ENCODE assay signal across 11 cellular contexts in genomic region chr20:62590301-62591121, GRCh38. TPM values are rescaled to one million over a fixed set of nuclear protein-coding genes. Genes with fewer than 3 reads are reported as not detected.
A peak's percentile ranks its signal among the peaks of the same experiment; 100 is the strongest.
DNase-seq lines count a peak whose midpoint lies in the region; ATAC-seq, FAIRE-seq and TF ChIP-seq lines count a peak whose summit lies in the region.
"Had no signal": no experiment of that assay in that cellular context is flagged by ENCODE, and none has a peak within 500 bp of the region (broad histone marks: within the 10 kb centered on the region; RNA-seq: fewer than 3 reads in every experiment).

No MANE protein-coding gene starts in this region.

- H3K4me3 ChIP-seq in mammary epithelial cell (replicated peaks in 1 of 3; ENCODE audit: insufficient read depth in 1 of 3, low read depth in 2 of 3, low read length in 3 of 3) = no peak overlapping the region

- H3K9me3 ChIP-seq in mammary epithelial cell (replicated peaks; ENCODE audit: insufficient read depth, low read length) = no peaks in the 10 kb centered on the region

- no peak overlapping the region for H3K9ac ChIP-seq in mammary epithelial cell (ENCODE audit: insufficient read depth, low read length)

- CTCF ChIA-PET in mammary epithelial cell (lab: Charles Lee; ENCODE audit: low non-redundant PET) = no interaction called here

- H3K79me2 ChIP-seq in mammary epithelial cell (ENCODE audit: insufficient read depth, low read length) = no peaks in the 10 kb centered on the region

- H3K36me3 ChIP-seq in mammary epithelial cell (ENCODE audit: insufficient read depth, low read length) = no peaks in the 10 kb centered on the region

- WGBS in mammary epithelial cell (ENCODE audit: low coverage, missing lambda C conversion rate) = 67% methylated on average over 16 of the region's 23 CpGs

- no peak overlapping the region for H2AFZ ChIP-seq in mammary epithelial cell (ENCODE audit: low read depth, low read length)

- H4K20me1 ChIP-seq in mammary epithelial cell (ENCODE audit: insufficient read depth, low read length) = no peaks in the 10 kb centered on the region

- in situ Hi-C loops in mammary epithelial cell (cut with MboI; ENCODE audit: low sequenced_read_pairs in 2 of 2) = no loop called here

- no TSS peak for BruUV-seq in mammary epithelial cell (replicated peaks; lab: Mats Ljungman, UMichigan)

- peaks cover 12% of the 10 kb centered on the region for H3K4me1 ChIP-seq in mammary epithelial cell (ENCODE audit: insufficient read depth, low read length)

- DNase-seq in AG08395 (ENCODE audit: low spot score) = peak; percentile 92
- peak; percentile 96 for DNase-seq in HTR-8/SVneo (ENCODE audit: insufficient read length, low spot score)
- DNase-seq in mammary epithelial cell = peak; percentile 75
- peak; percentile 59 for DNase-seq in kidney glomerular epithelial cell (lab: John Stamatoyannopoulos, UW)
- no peak for DNase-seq in stimulated activated CD4-positive, alpha-beta T cell treated with anti-CD3 and anti-CD28 coated beads, Interleukin-12 subunit alpha, Interleukin-12 subunit beta, amount 100 ng/mL, for 4 hours
- no peak for DNase-seq in NCI-H146 (lab: John Stamatoyannopoulos, UW)
- DNase-seq in NK-92 treated with Interleukin-12 subunit alpha and Interleukin-12 subunit beta, amount 100 ng/mL, for 24 hours (lab: John Stamatoyannopoulos, UW) = no peak
- DNase-seq: activated CD4-positive, alpha-beta T cell treated with anti-CD3 and anti-CD28 coated beads, Interleukin-2, amount 10 ng/mL, durations not matched to agents 7 days and 5 days; NCI-H2171 treated with DMSO at 0.1 percent for 48 hours had no signal

- no peaks in the 10 kb centered on the region for H3K27me3 ChIP-seq in mammary epithelial cell (ENCODE audit: insufficient read depth, low read length)

- H3K4me2 ChIP-seq in mammary epithelial cell (ENCODE audit: insufficient read depth, low read depth, low read length) = peak overlapping the region; percentile 10

- intact Hi-C loops in mammary epithelial cell (cut with micrococcal nuclease) = no loop called here

- peak; percentile 98 for FAIRE-seq in HTR-8/SVneo (lab: Jason Lieb, UNC)
- FAIRE-seq: frontal cortex had no signal

- dilution Hi-C loops in mammary epithelial cell (cut with HindIII; ENCODE audit: low sequenced_read_pairs) = no loop called here

- no peak for ATAC-seq in GM21529 (IDR thresholded peaks at IDR 0.05; ENCODE audit: unreplicated experiment)

- TF ChIP-seq CTCF in mammary epithelial cell (conservative IDR thresholded peaks at IDR 0.05 in 1 of 2, IDR thresholded peaks at IDR 0.05 in 1 of 2; ENCODE audit: extremely low read depth in 1 of 2, insufficient read depth in 1 of 2, low read depth in 1 of 2, low read length in 2 of 2) = no peak

- H3K27ac ChIP-seq in mammary epithelial cell (ENCODE audit: insufficient read depth, low read depth, low read length) = no peak overlapping the region

RNA-seq across cellular contexts. Expression of gene SLCO4A1, which starts 51.8 kb away (rescaled TPM):
- total RNA-seq in mammary epithelial cell = under 1 TPM; 0.17 to 0.33 TPM
- polyA plus RNA-seq in mammary epithelial cell = 0.99 TPM
- polyA minus RNA-seq in mammary epithelial cell = 1.3 TPM

Comparison
In these comparisons a context has a peak if more than half of its experiments do, and no peak if none do; other contexts are left out.
1. DNase-seq: peak in AG08395 (single experiment), HTR-8/SVneo (single experiment), mammary epithelial cell (single experiment) and kidney glomerular epithelial cell (single experiment); none in stimulated activated CD4-positive, alpha-beta T cell treated with anti-CD3 and anti-CD28 coated beads, Interleukin-12 subunit alpha, Interleukin-12 subunit beta, amount 100 ng/mL, for 4 hours (single experiment), NCI-H146 (single experiment) and NK-92 treated with Interleukin-12 subunit alpha and Interleukin-12 subunit beta, amount 100 ng/mL, for 24 hours (single experiment).